Comparison of ENCODE assay signal across 22 cellular contexts in genomic region chr12:47783821-47784819, GRCh38. TPM values are rescaled to one million over a fixed set of nuclear protein-coding genes. Genes with fewer than 3 reads are reported as not detected.
A peak's percentile ranks its signal among the peaks of the same experiment; 100 is the strongest.
DNase-seq lines count a peak whose midpoint lies in the region; ATAC-seq and TF ChIP-seq lines count a peak whose summit lies in the region.
"Had no signal": no experiment of that assay in that cellular context is flagged by ENCODE, and none has a peak within 500 bp of the region (broad histone marks: within the 10 kb centered on the region; RNA-seq: fewer than 3 reads in every experiment).

No MANE protein-coding gene starts in this region.

- intact Hi-C loops in activated CD8-positive, alpha-beta T cell treated with anti-CD3 and anti-CD28 coated beads for 36 hours (cut with micrococcal nuclease), result no loop called here
- intact Hi-C loops in esophagus muscularis mucosa (cut with DNase I) (no loop called here), spleen (cut with DNase I; ENCODE audit: low total_unique reads) (no loop called here), body of pancreas (cut with DNase I) (loop anchor here (5.0 kb wide), 2 partner anchors 53 to 72 kb away; no protein-coding TSS in a partner anchor), upper lobe of right lung (cut with DNase I) (no loop called here)

- H3K36me3 ChIP-seq in esophagus muscularis mucosa, result peaks cover 50 to 87% (median 87%) of the 10 kb centered on the region in 4 donors
- peaks cover 10 to 93% (median 75%) of the 10 kb centered on the region in 6 donors for H3K36me3 ChIP-seq in spleen
- peaks cover 0 to 21% of the 10 kb centered on the region in 2 donors for H3K36me3 ChIP-seq in body of pancreas (replicated peaks in 1 of 2; ENCODE audit: insufficient read depth in 1 of 2, low read depth in 2 of 2)
- peaks cover 78% of the 10 kb centered on the region for H3K36me3 ChIP-seq in upper lobe of right lung

- H3K9me3 ChIP-seq in esophagus muscularis mucosa (no peaks in the 10 kb centered on the region), spleen (no peaks in the 10 kb centered on the region), body of pancreas (no peaks in the 10 kb centered on the region), upper lobe of right lung (no peaks in the 10 kb centered on the region)
- H3K9me3 ChIP-seq: thyroid gland had no signal

- no peak for TF ChIP-seq POLR2A in esophagus muscularis mucosa (IDR thresholded peaks at IDR 0.05; ENCODE audit: low read depth)
- no peak for TF ChIP-seq POLR2A in spleen (IDR thresholded peaks at IDR 0.05)
- no peak for TF ChIP-seq POLR2A in body of pancreas (IDR thresholded peaks at IDR 0.05)

- no peaks in the 10 kb centered on the region for H3K9me3 Mint-ChIP-seq in activated naive CD4-positive, alpha-beta T cell treated with anti-CD3 and anti-CD28 coated beads, Interleukin-2, amount 10 ng/mL, durations not matched to agents 7 days and 5 days
- H3K9me3 Mint-ChIP-seq in activated CD8-positive, alpha-beta T cell treated with anti-CD3 and anti-CD28 coated beads for 36 hours, result no peaks in the 10 kb centered on the region
- H3K9me3 Mint-ChIP-seq: activated naive CD4-positive, alpha-beta T cell treated with anti-CD3 and anti-CD28 coated beads, Interleukin-2, amount 50 U/mL, for 24 hours; brain; IgD-negative memory B cell; immature natural killer cell had no signal

- no peak for DNase-seq in activated naive CD4-positive, alpha-beta T cell treated with anti-CD3 and anti-CD28 coated beads, Interleukin-2, amount 10 ng/mL, durations not matched to agents 7 days and 5 days
- no peak for DNase-seq in activated naive CD4-positive, alpha-beta T cell treated with Interleukin-2 at 50 U/mL for 16 hours
- DNase-seq in activated CD8-positive, alpha-beta T cell treated with anti-CD3 and anti-CD28 coated beads for 36 hours, result no peak
- DNase-seq in esophagus muscularis mucosa (ENCODE audit: extremely low spot score) (no peak), spleen (peak; percentile 67), body of pancreas (no peak), upper lobe of right lung (no peak), NCI-H1436 (lab: John Stamatoyannopoulos, UW) (no peak)
- DNase-seq: ACHN; activated CD4-positive, alpha-beta T cell treated with anti-CD3 and anti-CD28 coated beads for 1 hour; activated CD8-positive, alpha-beta memory T cell treated with anti-CD3 and anti-CD28 coated beads, Interleukin-2, amount 50 U/mL, for 48 hours; C1 segment of cervical spinal cord; immature natural killer cell; NCI-H1417 treated with DMSO at 0.1 percent for 48 hours; retina; thyroid gland had no signal

- POLR2A ChIA-PET in activated CD8-positive, alpha-beta T cell treated with anti-CD3 and anti-CD28 coated beads for 36 hours (lab: Charles Lee), result interaction anchor here (0.6 kb wide), 1 partner anchor 17 kb away, joined by 3 read pairs; no protein-coding TSS in a partner anchor

- H3K4me3 ChIP-seq in esophagus muscularis mucosa (no peak overlapping the region), spleen (no peak overlapping the region), body of pancreas (no peak overlapping the region), upper lobe of right lung (no peak overlapping the region)
- H3K4me3 ChIP-seq: thyroid gland had no signal

- no peaks in the 10 kb centered on the region for H3K27me3 ChIP-seq in esophagus muscularis mucosa
- no peaks in the 10 kb centered on the region for H3K27me3 ChIP-seq in spleen (replicated peaks in 1 of 7)
- no peaks in the 10 kb centered on the region for H3K27me3 ChIP-seq in body of pancreas
- no peaks in the 10 kb centered on the region for H3K27me3 ChIP-seq in upper lobe of right lung
- H3K27me3 ChIP-seq: thyroid gland had no signal

- H3K27me3 Mint-ChIP-seq in activated naive CD4-positive, alpha-beta T cell treated with anti-CD3 and anti-CD28 coated beads, Interleukin-2, amount 10 ng/mL, durations not matched to agents 7 days and 5 days, result no peaks in the 10 kb centered on the region
- H3K27me3 Mint-ChIP-seq in activated CD8-positive, alpha-beta T cell treated with anti-CD3 and anti-CD28 coated beads for 36 hours, result no peaks in the 10 kb centered on the region
- H3K27me3 Mint-ChIP-seq: activated naive CD4-positive, alpha-beta T cell treated with anti-CD3 and anti-CD28 coated beads, Interleukin-2, amount 50 U/mL, for 24 hours; brain; IgD-negative memory B cell had no signal

- no peak for TF ChIP-seq EP300 in esophagus muscularis mucosa (IDR thresholded peaks at IDR 0.05)

- no peak for ATAC-seq in activated CD8-positive, alpha-beta T cell treated with anti-CD3 and anti-CD28 coated beads for 36 hours
- ATAC-seq in body of pancreas (no peak), upper lobe of right lung (no peak)

- peak overlapping the region; percentile 67 for H3K27ac Mint-ChIP-seq in activated naive CD4-positive, alpha-beta T cell treated with anti-CD3 and anti-CD28 coated beads, Interleukin-2, amount 10 ng/mL, durations not matched to agents 7 days and 5 days
- peak overlapping the region; percentile 80 for H3K27ac Mint-ChIP-seq in activated CD8-positive, alpha-beta T cell treated with anti-CD3 and anti-CD28 coated beads for 36 hours
- H3K27ac Mint-ChIP-seq: IgD-negative memory B cell had no signal

- no peak for TF ChIP-seq CTCF in activated CD8-positive, alpha-beta T cell treated with anti-CD3 and anti-CD28 coated beads for 36 hours (IDR thresholded peaks at IDR 0.05)
- TF ChIP-seq CTCF in esophagus muscularis mucosa (IDR thresholded peaks at IDR 0.05) (no peak), spleen (IDR thresholded peaks at IDR 0.05 in 8 of 11, conservative IDR thresholded peaks at IDR 0.05 in 3 of 11) (no peak), body of pancreas (IDR thresholded peaks at IDR 0.05) (no peak), upper lobe of right lung (IDR thresholded peaks at IDR 0.05) (no peak)

- H3K4me1 Mint-ChIP-seq in activated naive CD4-positive, alpha-beta T cell treated with anti-CD3 and anti-CD28 coated beads, Interleukin-2, amount 10 ng/mL, durations not matched to agents 7 days and 5 days, result peaks cover 17% of the 10 kb centered on the region
- H3K4me1 Mint-ChIP-seq in activated CD8-positive, alpha-beta T cell treated with anti-CD3 and anti-CD28 coated beads for 36 hours (ENCODE audit: low read depth), result peaks cover 44% of the 10 kb centered on the region

- H3K4me1 ChIP-seq in esophagus muscularis mucosa, result peaks cover 11 to 61% (median 51%) of the 10 kb centered on the region in 4 donors
- peaks cover 4 to 31% (median 17%) of the 10 kb centered on the region in 6 donors for H3K4me1 ChIP-seq in spleen
- no peaks in the 10 kb centered on the region for H3K4me1 ChIP-seq in body of pancreas
- H3K4me1 ChIP-seq in upper lobe of right lung, result peaks cover under 1% of the 10 kb centered on the region

- H3K36me3 Mint-ChIP-seq in activated naive CD4-positive, alpha-beta T cell treated with anti-CD3 and anti-CD28 coated beads, Interleukin-2, amount 10 ng/mL, durations not matched to agents 7 days and 5 days, result peaks cover 62% of the 10 kb centered on the region
- H3K36me3 Mint-ChIP-seq in activated CD8-positive, alpha-beta T cell treated with anti-CD3 and anti-CD28 coated beads for 36 hours (ENCODE audit: low read depth), result peaks cover 50% of the 10 kb centered on the region

- no peak overlapping the region for H3K4me3 Mint-ChIP-seq in activated naive CD4-positive, alpha-beta T cell treated with anti-CD3 and anti-CD28 coated beads, Interleukin-2, amount 10 ng/mL, durations not matched to agents 7 days and 5 days
- H3K4me3 Mint-ChIP-seq in activated CD8-positive, alpha-beta T cell treated with anti-CD3 and anti-CD28 coated beads for 36 hours, result no peak overlapping the region
- H3K4me3 Mint-ChIP-seq: activated naive CD4-positive, alpha-beta T cell treated with anti-CD3 and anti-CD28 coated beads, Interleukin-2, amount 50 U/mL, for 24 hours; brain; IgD-negative memory B cell; immature natural killer cell had no signal

- H3K27ac ChIP-seq in esophagus muscularis mucosa (replicated peaks in 1 of 4), result peak overlapping the region in 3 of 4 donors; percentile 1 to 71 (median 9)
- H3K27ac ChIP-seq in spleen, result peak overlapping the region in 1 of 8 donors; percentile 51
- no peak overlapping the region for H3K27ac ChIP-seq in body of pancreas
- H3K27ac ChIP-seq in upper lobe of right lung, result no peak overlapping the region
- H3K27ac ChIP-seq: thyroid gland had no signal

- CTCF ChIA-PET in activated naive CD4-positive, alpha-beta T cell treated with anti-CD3 and anti-CD28 coated beads, Interleukin-2, amount 10 ng/mL, durations not matched to agents 7 days and 5 days (lab: Charles Lee), result interaction anchor here (0.9 kb wide), 1 partner anchor 42 kb away, joined by 3 read pairs; no protein-coding TSS in a partner anchor
- CTCF ChIA-PET in activated CD8-positive, alpha-beta T cell treated with anti-CD3 and anti-CD28 coated beads for 36 hours (lab: Charles Lee), result interaction anchor here (0.9 to 19.4 kb wide), 3 partner anchors 17 to 42 kb away, joined by 3 to 685 read pairs (median 11); no protein-coding TSS in a partner anchor

- 74% methylated on average over 13 of the region's 20 CpGs for WGBS in esophagus muscularis mucosa
- WGBS in spleen, 5 donors, result 85 to 96% (median 88%) methylated on average over 10 to 20 of the region's 20 CpGs
- 88 to 91% methylated on average over 11 to 20 of the region's 20 CpGs for WGBS in body of pancreas, 2 donors

RNA-seq across cellular contexts. Expression of gene SLC48A1, which starts 11.1 kb away (rescaled TPM):
- total RNA-seq in activated CD8-positive, alpha-beta T cell treated with anti-CD3 and anti-CD28 coated beads for 36 hours, result 10 to 100 TPM in 1 of 2 experiments, 1 to 10 TPM in 1; 8.8 to 10.2 TPM
- total RNA-seq in esophagus muscularis mucosa (10 to 100 TPM; 34.5 to 56.0 (median 40.7) TPM), spleen (10 to 100 TPM; 20.2 to 66.4 (median 42.3) TPM), body of pancreas (10 to 100 TPM; 12.7 to 22.1 TPM), upper lobe of right lung (40.9 TPM)
- 10 to 100 TPM in 1 of 3 donors, 1 to 10 TPM in 2; 8.4 to 24.1 (median 9.5) TPM for polyA plus RNA-seq in spleen

RNA-seq across cellular contexts. Expression of gene RAPGEF3, which starts 25.4 kb away (rescaled TPM):
- total RNA-seq in activated CD8-positive, alpha-beta T cell treated with anti-CD3 and anti-CD28 coated beads for 36 hours, result under 1 TPM; 0.56 to 0.58 TPM
- total RNA-seq in esophagus muscularis mucosa (10 to 100 TPM; 18.3 to 48.2 (median 32.5) TPM), spleen (10 to 100 TPM; 50.6 to 84.3 (median 57.8) TPM), body of pancreas (10 to 100 TPM; 11.9 to 23.4 TPM), upper lobe of right lung (69.6 TPM)
- 100 to 1,000 TPM in 1 of 3 donors, 10 to 100 TPM in 2; 21.4 to 116 (median 64.3) TPM for polyA plus RNA-seq in spleen

RNA-seq across cellular contexts. Expression of gene HDAC7, which starts 35.6 kb away (rescaled TPM):
- 100 to 1,000 TPM; 373 to 382 TPM for total RNA-seq in activated CD8-positive, alpha-beta T cell treated with anti-CD3 and anti-CD28 coated beads for 36 hours
- total RNA-seq in esophagus muscularis mucosa, result 100 to 1,000 TPM in 1 of 4 donors, 10 to 100 TPM in 3; 58.3 to 105 (median 82.5) TPM
- total RNA-seq in spleen, result 100 to 1,000 TPM in 5 of 7 donors, 10 to 100 TPM in 2; 74.9 to 158 (median 132) TPM
- 10 to 100 TPM; 39.6 to 76.7 (median 52.2) TPM for polyA plus RNA-seq in spleen
- total RNA-seq in body of pancreas, result 10 to 100 TPM; 26.2 to 26.7 TPM
- 135 TPM for total RNA-seq in upper lobe of right lung

RNA-seq across cellular contexts. Expression of gene ENDOU, which starts 58.8 kb away (rescaled TPM):
- not detected for total RNA-seq in activated CD8-positive, alpha-beta T cell treated with anti-CD3 and anti-CD28 coated beads for 36 hours
- 1 to 10 TPM in 1 of 4 donors, under 1 TPM in 1, not detected in 2; 0.39 to 2.0 TPM for total RNA-seq in esophagus muscularis mucosa
- total RNA-seq in spleen, result under 1 TPM in 3 of 7 donors, not detected in 4; 0.32 to 0.92 (median 0.70) TPM
- under 1 TPM; 0.05 to 0.16 (median 0.13) TPM for polyA plus RNA-seq in spleen
- not detected for total RNA-seq in body of pancreas
- total RNA-seq in upper lobe of right lung, result 0.32 TPM
- total RNA-seq: endothelial cell of umbilical vein, fibroblast of villous mesenchyme, MCF 10A had no signal
- polyA plus RNA-seq: endothelial cell of umbilical vein, IgD-negative memory B cell, immature natural killer cell had no signal

Comparison
In these comparisons a context has a peak if more than half of its experiments do, and no peak if none do; other contexts are left out.
1. H3K27ac ChIP-seq: peak in esophagus muscularis mucosa (3 of 4); none in body of pancreas (0 of 4) and upper lobe of right lung (single experiment).
2. RNA of gene RAPGEF3, which starts 25.4 kb away (total RNA-seq): 69.6 TPM in upper lobe of right lung (single experiment), 50.6 to 84.3 TPM in spleen, 18.3 to 48.2 TPM in esophagus muscularis mucosa and 11.9 to 23.4 TPM in body of pancreas; 0.56 to 0.58 TPM in activated CD8-positive, alpha-beta T cell treated with anti-CD3 and anti-CD28 coated beads for 36 hours; every median in the first group is over 4 times any median in the second.